11 cellular contexts compared by ENCODE assay signal in genomic region chr1:228781161-228781771, GRCh38. TPM values are rescaled to one million over a fixed set of nuclear protein-coding genes. Genes with fewer than 3 reads are reported as not detected.
DNase-seq lines count a peak whose midpoint lies in the region; ATAC-seq and TF ChIP-seq lines count a peak whose summit lies in the region.
"Had no signal": no experiment of that assay in that cellular context is flagged by ENCODE, and none has a peak within 500 bp of the region (broad histone marks: within the 10 kb centered on the region; RNA-seq: fewer than 3 reads in every experiment).

No MANE protein-coding gene starts in this region.

- intact Hi-C loops in upper lobe of right lung (cut with DNase I) = no loop called here
- intact Hi-C loops in activated CD4-positive, alpha-beta T cell treated with anti-CD3 and anti-CD28 coated beads for 36 hours (cut with DNase I, micrococcal nuclease) = no loop called here

- TF ChIP-seq CTCF in upper lobe of right lung (IDR thresholded peaks at IDR 0.05) = no peak
- no peak for TF ChIP-seq CTCF in GM13976 (IDR thresholded peaks at IDR 0.05; ENCODE audit: borderline replicate concordance, control extremely low read depth, extremely low read depth, insufficient read depth, missing control alignments)

- H3K4me1 ChIP-seq in upper lobe of right lung = peaks cover 6% of the 10 kb centered on the region

- H3K4me1 Mint-ChIP-seq in activated CD4-positive, alpha-beta T cell treated with anti-CD3 and anti-CD28 coated beads for 36 hours = no peaks in the 10 kb centered on the region

- H3K9me3 Mint-ChIP-seq in activated CD4-positive, alpha-beta T cell treated with anti-CD3 and anti-CD28 coated beads for 36 hours (ENCODE audit: low read depth) = peaks cover 2% of the 10 kb centered on the region

- no peak overlapping the region for H3K4me3 Mint-ChIP-seq in activated CD4-positive, alpha-beta T cell treated with anti-CD3 and anti-CD28 coated beads for 36 hours

- H3K9me3 ChIP-seq in upper lobe of right lung = no peaks in the 10 kb centered on the region

- no peaks in the 10 kb centered on the region for H3K36me3 Mint-ChIP-seq in activated CD4-positive, alpha-beta T cell treated with anti-CD3 and anti-CD28 coated beads for 36 hours (ENCODE audit: low read depth)

- POLR2A ChIA-PET in activated CD4-positive, alpha-beta T cell treated with anti-CD3 and anti-CD28 coated beads for 36 hours (lab: Charles Lee) = no interaction called here

- in situ Hi-C loops in GM13976 (cut with MboI; ENCODE audit: low sequenced_read_pairs, unreplicated experiment) = no loop called here

- H3K27me3 ChIP-seq in upper lobe of right lung = no peaks in the 10 kb centered on the region

- H3K36me3 ChIP-seq in upper lobe of right lung = no peaks in the 10 kb centered on the region

- no peak overlapping the region for H3K4me3 ChIP-seq in upper lobe of right lung
- H3K4me3 ChIP-seq: GM12878 had no signal

- no peaks in the 10 kb centered on the region for H3K27me3 Mint-ChIP-seq in activated CD4-positive, alpha-beta T cell treated with anti-CD3 and anti-CD28 coated beads for 36 hours

- ATAC-seq in upper lobe of right lung (peak; percentile 84), GM21360 (IDR thresholded peaks at IDR 0.05; ENCODE audit: unreplicated experiment) (no peak)
- ATAC-seq in activated CD4-positive, alpha-beta T cell treated with anti-CD3 and anti-CD28 coated beads for 36 hours = no peak
- ATAC-seq: GM12878 had no signal

- H3K27ac Mint-ChIP-seq in activated CD4-positive, alpha-beta T cell treated with anti-CD3 and anti-CD28 coated beads for 36 hours = no peak overlapping the region

- no peak overlapping the region for H3K27ac ChIP-seq in upper lobe of right lung

- CTCF ChIA-PET in activated CD4-positive, alpha-beta T cell treated with anti-CD3 and anti-CD28 coated beads for 36 hours (lab: Charles Lee) = no interaction called here

- DNase-seq in NCI-H2196 (lab: John Stamatoyannopoulos, UW; ENCODE audit: unreplicated experiment) = peak; percentile 36
- DNase-seq in NCI-H2196 treated with DMSO at 0.1 percent for 48 hours (lab: John Stamatoyannopoulos, UW; ENCODE audit: unreplicated experiment) = no peak
- DNase-seq in NCI-H510A treated with DMSO at 0.1 percent for 48 hours (lab: John Stamatoyannopoulos, UW) = peak; percentile 88
- DNase-seq in fibroblast of the conjunctiva (ENCODE audit: low read depth) = peak; percentile 38
- DNase-seq in upper lobe of right lung = no peak
- no peak for DNase-seq in activated CD4-positive, alpha-beta T cell treated with anti-CD3 and anti-CD28 coated beads for 36 hours
- no peak for DNase-seq in GM13976 (ENCODE audit: low spot score)
- DNase-seq: activated gamma-delta T cell, NCI-H2029 treated with DMSO at 0.1 percent for 48 hours had no signal

RNA-seq across cellular contexts. Expression of gene RHOU, which starts 46.0 kb away (rescaled TPM):
- 21.0 TPM for total RNA-seq in upper lobe of right lung
- 1 to 10 TPM; 1.2 TPM for total RNA-seq in activated CD4-positive, alpha-beta T cell treated with anti-CD3 and anti-CD28 coated beads for 36 hours
- total RNA-seq: GM12878 had no signal

Comparison
In these comparisons a context has a peak if more than half of its experiments do, and no peak if none do; other contexts are left out.
1. DNase-seq: peak in NCI-H2196 (single experiment), NCI-H510A treated with DMSO at 0.1 percent for 48 hours (single experiment) and fibroblast of the conjunctiva (single experiment); none in NCI-H2196 treated with DMSO at 0.1 percent for 48 hours (single experiment), upper lobe of right lung (single experiment), activated CD4-positive, alpha-beta T cell treated with anti-CD3 and anti-CD28 coated beads for 36 hours (single experiment) and GM13976 (single experiment).